Comparison of ENCODE assay signal across 26 cellular contexts in genomic region chr16:1890024-1890700, GRCh38. TPM values are rescaled to one million over a fixed set of nuclear protein-coding genes. Genes with fewer than 3 reads are reported as not detected.
"Had no signal": no experiment of that assay in that cellular context is flagged by ENCODE, and none has a peak within 500 bp of the region (broad histone marks: within the 10 kb centered on the region; RNA-seq: fewer than 3 reads in every experiment).

No MANE protein-coding gene starts in this region.

- ATAC-seq: left lobe of liver had no signal

- FAIRE-seq: colon, keratinocyte had no signal

- H3K36me3 ChIP-seq: cardiac muscle cell, spleen had no signal

- H3K27ac ChIP-seq: cardiac muscle cell, spleen had no signal

- H3K4me1 ChIP-seq: spleen had no signal

- DNase-seq: activated B cell treated with CpG ODN at 0.5 μM for 24 hours; activated CD4-positive, alpha-beta memory T cell treated with anti-CD3 and anti-CD28 coated beads for 36 hours; activated CD4-positive, alpha-beta T cell treated with anti-CD3 and anti-CD28 coated beads for 4 hours; activated naive CD4-positive, alpha-beta T cell; activated naive CD8-positive, alpha-beta T cell treated with anti-CD3 and anti-CD28 coated beads for 36 hours; amniotic stem cell; foreskin melanocyte; glutamatergic neuron; hippocampal formation; midbrain; nephron progenitor cell; occipital lobe; retina; spleen; stimulated activated CD8-positive, alpha-beta memory T cell treated with anti-CD3 and anti-CD28 coated beads, Interleukin-4, amount 100 ng/mL, for 48 hours; stimulated activated naive CD4-positive, alpha-beta T cell; T-helper 9 cell had no signal

- H3K9me3 ChIP-seq: spleen had no signal

- H3K4me3 ChIP-seq: cardiac muscle cell, lung, spleen had no signal

RNA-seq across cellular contexts. Expression of gene MEIOB, which starts 18.2 kb away (rescaled TPM):
- total RNA-seq: activated B cell treated with CpG ODN at 0.5 μM for 24 hours; activated CD4-positive, alpha-beta memory T cell treated with anti-CD3 and anti-CD28 coated beads for 36 hours; myocyte; occipital lobe; posterior vena cava; spleen; ureter had no signal
- polyA plus RNA-seq: cardiac muscle cell, keratinocyte, spleen had no signal

RNA-seq across cellular contexts. Expression of gene HS3ST6, which starts 28.1 kb away (rescaled TPM):
- total RNA-seq: activated B cell treated with CpG ODN at 0.5 μM for 24 hours; activated CD4-positive, alpha-beta memory T cell treated with anti-CD3 and anti-CD28 coated beads for 36 hours; activated naive CD8-positive, alpha-beta T cell treated with anti-CD3 and anti-CD28 coated beads for 36 hours; cardiac muscle cell; epithelial cell of proximal tubule; left lobe of liver; myocyte; occipital lobe; posterior vena cava had no signal
- polyA plus RNA-seq: cardiac muscle cell, keratinocyte had no signal
